ENCODE assay signal across 9 cellular contexts in genomic region chr17:81427446-81428120, GRCh38. TPM values are rescaled to one million over a fixed set of nuclear protein-coding genes. Genes with fewer than 3 reads are reported as not detected.
A peak's percentile ranks its signal among the peaks of the same experiment; 100 is the strongest.
DNase-seq lines count a peak whose midpoint lies in the region; ATAC-seq, FAIRE-seq and TF ChIP-seq lines count a peak whose summit lies in the region.
"Had no signal": no experiment of that assay in that cellular context is flagged by ENCODE, and none has a peak within 500 bp of the region (broad histone marks: within the 10 kb centered on the region; RNA-seq: fewer than 3 reads in every experiment).

No MANE protein-coding gene starts in this region.

- POLR2A ChIA-PET in A549 (lab: Yijun Ruan, JAX) = interaction anchor here (3.1 kb wide), 1 partner anchor 32 kb away, joined by 17 read pairs; the partner anchor contains the start of gene BAHCC1

- FAIRE-seq in A549 (lab: Jason Lieb, UNC) = no peak

- no peak for ATAC-seq in A549
- no peak for ATAC-seq in GM18907 (IDR thresholded peaks at IDR 0.05; ENCODE audit: unreplicated experiment)
- ATAC-seq in GM21529 (IDR thresholded peaks at IDR 0.05; ENCODE audit: unreplicated experiment) = no peak

- peak overlapping the region; percentile 78; the same call in 2 of the 3 replicates for H3K4me2 ChIP-seq in A549

- no peaks in the 10 kb centered on the region for H3K27me3 ChIP-seq in adrenal gland

- TF ChIP-seq CTCF in A549 (IDR thresholded peaks at IDR 0.05) (no peak), adrenal gland (IDR thresholded peaks at IDR 0.05) (no peak)

- peak overlapping the region in 1 of 2 experiments; percentile 84; a peak in 4 of 6 replicates for H3K27ac ChIP-seq in A549
- no peak overlapping the region for H3K27ac ChIP-seq in adrenal gland

- H3K9me3 ChIP-seq in A549 (no peaks in the 10 kb centered on the region), adrenal gland (replicated peaks in 1 of 3) (no peaks in the 10 kb centered on the region)

- TF ChIP-seq POLR2A in A549 (IDR thresholded peaks at IDR 0.05; ENCODE audit: low read length) = no peak
- TF ChIP-seq POLR2A in adrenal gland (IDR thresholded peaks at IDR 0.05) = no peak

- WGBS in A549 (ENCODE audit: missing lambda C conversion rate) = 86% methylated on average over 22 of the region's 32 CpGs
- WGBS in adrenal gland, 4 donors = 39 to 60% (median 52%) methylated on average over 12 to 32 of the region's 32 CpGs

- H3K4me1 ChIP-seq in A549 = peaks cover 54% of the 10 kb centered on the region
- H3K4me1 ChIP-seq in adrenal gland (replicated peaks in 1 of 2) = peaks cover 34 to 46% of the 10 kb centered on the region in 2 donors

- DNase-seq in A549 (ENCODE audit: low read depth in 1 of 2, low spot score in 1 of 2) (no peak), adrenal gland (peak in 4 of 7 donors; percentile 43 to 66 (median 57)), medulla oblongata (ENCODE audit: extremely low spot score) (peak; percentile 81), COLO829 (ENCODE audit: low spot score) (no peak)
- no peak for DNase-seq in Jurkat, Clone E6-1 (ENCODE audit: low read depth, low spot score)
- no peak for DNase-seq in stimulated activated CD8-positive, alpha-beta memory T cell treated with anti-CD3 and anti-CD28 coated beads, Interleukin-4, amount 100 ng/mL, for 48 hours
- DNase-seq: activated CD8-positive, alpha-beta memory T cell treated with anti-CD3 and anti-CD28 coated beads, Interleukin-2, amount 50 U/mL, for 48 hours had no signal

- CTCF ChIA-PET in A549 (lab: Yijun Ruan, JAX) = interaction anchor here (1.4 to 4.5 kb wide), 6 partner anchors 8 to 136 kb away, joined by 7 to 39 read pairs (median 10); partner anchors contain the start of gene BAHCC1

- intact Hi-C loops in adrenal gland (cut with DNase I) = no loop called here

- no peak for TF ChIP-seq EP300 in A549 (IDR thresholded peaks at IDR 0.05)

- H3K4me3 ChIP-seq in A549 (no peak overlapping the region), adrenal gland (no peak overlapping the region)
- peak overlapping the region; percentile 26 for H3K4me3 ChIP-seq in Jurkat, Clone E6-1 (ENCODE audit: low read length)

- no peaks in the 10 kb centered on the region for H3K36me3 ChIP-seq in adrenal gland (replicated peaks in 1 of 2)

- TF ChIP-seq RAD21 in A549 (conservative IDR thresholded peaks at IDR 0.05 in 1 of 2, IDR thresholded peaks at IDR 0.05 in 1 of 2) = no peak

TF ChIP-seq in A549, 52 proteins besides CTCF, POLR2A, EP300 and RAD21:
- TF ChIP-seq ZNF302 (CRISPR knock-in tag; IDR thresholded peaks at IDR 0.05) (no peak), TFCP2L1 (CRISPR knock-in tag; IDR thresholded peaks at IDR 0.05) (no peak), HOXB5 (CRISPR knock-in tag; IDR thresholded peaks at IDR 0.05) (no peak)
- TF ChIP-seq, protein P1, sequence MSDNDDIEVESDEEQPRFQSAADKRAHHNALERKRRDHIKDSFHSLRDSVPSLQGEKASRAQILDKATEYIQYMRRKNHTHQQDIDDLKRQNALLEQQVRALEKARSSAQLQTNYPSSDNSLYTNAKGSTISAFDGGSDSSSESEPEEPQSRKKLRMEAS (IDR thresholded peaks at IDR 0.05) = no peak
- TF ChIP-seq, protein P2, sequence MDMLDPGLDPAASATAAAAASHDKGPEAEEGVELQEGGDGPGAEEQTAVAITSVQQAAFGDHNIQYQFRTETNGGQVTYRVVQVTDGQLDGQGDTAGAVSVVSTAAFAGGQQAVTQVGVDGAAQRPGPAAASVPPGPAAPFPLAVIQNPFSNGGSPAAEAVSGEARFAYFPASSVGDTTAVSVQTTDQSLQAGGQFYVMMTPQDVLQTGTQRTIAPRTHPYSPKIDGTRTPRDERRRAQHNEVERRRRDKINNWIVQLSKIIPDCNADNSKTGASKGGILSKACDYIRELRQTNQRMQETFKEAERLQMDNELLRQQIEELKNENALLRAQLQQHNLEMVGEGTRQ (IDR thresholded peaks at IDR 0.05) = no peak

RNA-seq across cellular contexts. Expression of gene BAHCC1, which starts 32.3 kb away (rescaled TPM):
- polyA plus RNA-seq in A549 (2011; rRNA removed) = 2.1 and 2.6 TPM in 2 replicates
- 7.4 and 8.4 TPM in 2 replicates for polyA plus RNA-seq in A549 (2012; cell fraction: cytosol; rRNA removed)
- 27.4 and 38.1 TPM in 2 replicates for polyA plus RNA-seq in A549 (2012; cell fraction: nucleus; rRNA removed)
- polyA plus RNA-seq in A549 (2017; fragmentation: RNase III; extraction: RNeasy Plus Mini Kit Qiagen cat#74134 plus additional on column Dnase treatment) = 5.2 to 5.9 TPM (median 5.8 TPM) in 3 replicates
- 2.6 and 3.5 TPM in 2 replicates for polyA minus RNA-seq in A549 (2011; rRNA and poly(A)+ RNA removed)
- polyA plus RNA-seq in Jurkat, Clone E6-1 (2012; ENCODE audit: insufficient read depth, insufficient read length) = 8.7 TPM
- total RNA-seq in adrenal gland = 10 to 100 TPM; 13.0 to 35.3 (median 19.2) TPM
- polyA plus RNA-seq in adrenal gland = 10 to 100 TPM in 2 of 3 donors, 1 to 10 TPM in 1; 2.1 to 68.0 (median 18.2) TPM

Comparison
In these comparisons a context has a peak if more than half of its experiments do, and no peak if none do; other contexts are left out.
1. DNase-seq: peak in adrenal gland (4 of 7) and medulla oblongata (single experiment); none in A549 (0 of 2), Jurkat, Clone E6-1 (single experiment), stimulated activated CD8-positive, alpha-beta memory T cell treated with anti-CD3 and anti-CD28 coated beads, Interleukin-4, amount 100 ng/mL, for 48 hours (single experiment) and COLO829 (single experiment).